Comparison of ENCODE assay signal across 13 cellular contexts in genomic region chr14:29814153-29815057, GRCh38.
DNase-seq lines count a peak whose midpoint lies in the region; ATAC-seq, FAIRE-seq and TF ChIP-seq lines count a peak whose summit lies in the region.
"Had no signal": no experiment of that assay in that cellular context is flagged by ENCODE, and none has a peak within 500 bp of the region (broad histone marks: within the 10 kb centered on the region; RNA-seq: fewer than 3 reads in every experiment).

No MANE protein-coding gene starts in this region.

- no peak for TF ChIP-seq RAD21 in HepG2 (CRISPR knock-in tag; IDR thresholded peaks at IDR 0.05)

- no TSS peak for BruUV-seq in HepG2 (replicated peaks; lab: Mats Ljungman, UMichigan)

- no peaks in the 10 kb centered on the region for H3K79me2 ChIP-seq in HepG2 (ENCODE audit: insufficient read depth, low read length)

- peaks cover 5 to 6% of the 10 kb centered on the region in 2 donors for H3K9me3 Mint-ChIP-seq in stimulated activated naive B cell treated with anti-CD40 and anti-IgM and Interleukin-4, amounts not matched to agents 10 μg/mL and 1 μg/mL and 100 μg/mL, for 72 hours

- TF ChIP-seq EP300 in HepG2 (IDR thresholded peaks at IDR 0.05; ENCODE audit: low read depth in 2 of 2, low read length in 2 of 2) (no peak), HepG2 (CRISPR knock-in tag; IDR thresholded peaks at IDR 0.05; ENCODE audit: borderline replicate concordance) (no peak)

- CTCF ChIA-PET in HepG2 (lab: Yijun Ruan, JAX; ENCODE audit: low intra/inter-chr PET ratio, low total read pairs) = no interaction called here

- FAIRE-seq in HepG2 (lab: Jason Lieb, UNC) = no peak
- FAIRE-seq: A204.1, GM12891 had no signal

- H3K4me3 ChIP-seq in right atrium auricular region (no peak overlapping the region), body of pancreas (no peak overlapping the region), HepG2 (replicated peaks in 1 of 3; ENCODE audit: insufficient read depth in 1 of 3, low read depth in 2 of 3, low read length in 3 of 3) (no peak overlapping the region), aorta (ENCODE audit: low read length in 2 of 2) (no peak overlapping the region)
- H3K4me3 ChIP-seq: coronary artery had no signal

- POLR2A ChIA-PET in HepG2 (lab: Yijun Ruan, JAX) = no interaction called here

- DNase-seq in Right ventricle myocardium inferior (ENCODE audit: missing footprints) (peak; percentile 88), right atrium auricular region (ENCODE audit: low spot score) (no peak), body of pancreas (peak; percentile 57 to 85 (median 74)), HepG2 (ENCODE audit: low spot score) (no peak), aorta (peak; percentile 48 to 76)
- DNase-seq in stimulated activated naive B cell treated with anti-CD40 and anti-IgM and Interleukin-4, amounts not matched to agents 10 μg/mL and 1 μg/mL and 100 μg/mL, for 72 hours = no peak
- DNase-seq: activated naive CD4-positive, alpha-beta T cell had no signal

- H3K36me3 Mint-ChIP-seq in stimulated activated naive B cell treated with anti-CD40 and anti-IgM and Interleukin-4, amounts not matched to agents 10 μg/mL and 1 μg/mL and 100 μg/mL, for 72 hours = no peaks in the 10 kb centered on the region

- 44 to 48% methylated on average over 7 of the region's 7 CpGs for WGBS in body of pancreas, 2 donors
- WGBS in HepG2 (ENCODE audit: low lambda C conversion rate) = 12% methylated on average over 7 of the region's 7 CpGs
- WGBS in aorta, 2 donors = 54 to 58% methylated on average over 7 of the region's 7 CpGs

- no peaks in the 10 kb centered on the region for H3K4me1 Mint-ChIP-seq in stimulated activated naive B cell treated with anti-CD40 and anti-IgM and Interleukin-4, amounts not matched to agents 10 μg/mL and 1 μg/mL and 100 μg/mL, for 72 hours

- no peak overlapping the region for H3K9ac ChIP-seq in HepG2 (ENCODE audit: insufficient read depth, low read depth, low read length)
- H3K9ac ChIP-seq: KMS-11 had no signal

- H3K27ac Mint-ChIP-seq in stimulated activated naive B cell treated with anti-CD40 and anti-IgM and Interleukin-4, amounts not matched to agents 10 μg/mL and 1 μg/mL and 100 μg/mL, for 72 hours = no peak overlapping the region

- H3K27me3 Mint-ChIP-seq in stimulated activated naive B cell treated with anti-CD40 and anti-IgM and Interleukin-4, amounts not matched to agents 10 μg/mL and 1 μg/mL and 100 μg/mL, for 72 hours = no peaks in the 10 kb centered on the region

- ATAC-seq in Right ventricle myocardium inferior (peak; percentile 69), body of pancreas (peak; percentile 73), HepG2 (no peak), aorta (ENCODE audit: low FRiP score) (no peak), GM18873 (IDR thresholded peaks at IDR 0.05; ENCODE audit: low FRiP score, unreplicated experiment) (no peak), HG03432 (IDR thresholded peaks at IDR 0.05; ENCODE audit: unreplicated experiment) (no peak)
- ATAC-seq in stimulated activated naive B cell treated with anti-CD40 and anti-IgM and Interleukin-4, amounts not matched to agents 10 μg/mL and 1 μg/mL and 100 μg/mL, for 72 hours (replicated peaks) = no peak

- H3K36me3 ChIP-seq in right atrium auricular region = no peaks in the 10 kb centered on the region
- H3K36me3 ChIP-seq in body of pancreas (replicated peaks in 1 of 2; ENCODE audit: insufficient read depth in 1 of 2, low read depth in 2 of 2) = no peaks in the 10 kb centered on the region
- no peaks in the 10 kb centered on the region for H3K36me3 ChIP-seq in HepG2 (replicated peaks in 1 of 2; ENCODE audit: control insufficient read depth in 1 of 2, insufficient read depth in 2 of 2, low read length in 2 of 2)
- no peaks in the 10 kb centered on the region for H3K36me3 ChIP-seq in aorta (ENCODE audit: control insufficient read depth in 1 of 2, insufficient read depth in 2 of 2, low read length in 1 of 2)

- no peaks in the 10 kb centered on the region for H3K9me3 ChIP-seq in right atrium auricular region
- H3K9me3 ChIP-seq in body of pancreas = no peaks in the 10 kb centered on the region
- peaks cover 96% of the 10 kb centered on the region for H3K9me3 ChIP-seq in HepG2 (ENCODE audit: low read length)
- H3K9me3 ChIP-seq in aorta (ENCODE audit: control insufficient read depth, low read length) = no peaks in the 10 kb centered on the region

- no peak overlapping the region for H3K27ac ChIP-seq in right atrium auricular region
- H3K27ac ChIP-seq in body of pancreas = no peak overlapping the region
- no peak overlapping the region for H3K27ac ChIP-seq in HepG2 (ENCODE audit: extremely low read length, insufficient read depth, low read length)
- H3K27ac ChIP-seq in aorta (ENCODE audit: low read depth in 1 of 2, low read length in 2 of 2) = no peak overlapping the region
- H3K27ac ChIP-seq: coronary artery, KMS-11 had no signal

- H3K4me1 ChIP-seq in right atrium auricular region = peaks cover 0 to 17% of the 10 kb centered on the region in 2 donors
- H3K4me1 ChIP-seq in body of pancreas = peaks cover 35% of the 10 kb centered on the region
- no peaks in the 10 kb centered on the region for H3K4me1 ChIP-seq in HepG2 (ENCODE audit: insufficient read depth, low read length)
- peaks cover 0 to 6% of the 10 kb centered on the region in 2 donors for H3K4me1 ChIP-seq in aorta (ENCODE audit: control insufficient read depth in 1 of 2, insufficient read depth in 2 of 2, low read length in 2 of 2)

- H3K4me2 ChIP-seq in HepG2 (ENCODE audit: low read depth, low read length) = no peak overlapping the region
- H3K4me2 ChIP-seq: KMS-11 had no signal

- H2AFZ ChIP-seq in HepG2 (ENCODE audit: low read length) = no peak overlapping the region

- H3K27me3 ChIP-seq in right atrium auricular region (no peaks in the 10 kb centered on the region), body of pancreas (no peaks in the 10 kb centered on the region), HepG2 (ENCODE audit: control insufficient read depth in 1 of 2, insufficient read depth in 2 of 2, low read length in 2 of 2) (no peaks in the 10 kb centered on the region), aorta (ENCODE audit: control insufficient read depth in 1 of 2, insufficient read depth in 2 of 2, low read length in 1 of 2) (no peaks in the 10 kb centered on the region)

- TF ChIP-seq POLR2A in body of pancreas (IDR thresholded peaks at IDR 0.05) = no peak
- no peak for TF ChIP-seq POLR2A in HepG2 (IDR thresholded peaks at IDR 0.05; ENCODE audit: insufficient read depth in 1 of 2, low read depth in 2 of 2, low read length in 2 of 2)

- no peak overlapping the region for H3K4me3 Mint-ChIP-seq in stimulated activated naive B cell treated with anti-CD40 and anti-IgM and Interleukin-4, amounts not matched to agents 10 μg/mL and 1 μg/mL and 100 μg/mL, for 72 hours

- in situ Hi-C loops in HepG2 (cut with HindIII; ENCODE audit: extremely low pct_ligation_motif_present, low pct_unique_long_range_greater_than_20kb) = no loop called here

- no peak for TF ChIP-seq CTCF in right atrium auricular region (IDR thresholded peaks at IDR 0.05)
- TF ChIP-seq CTCF in body of pancreas (IDR thresholded peaks at IDR 0.05) = no peak
- TF ChIP-seq CTCF in HepG2 (CRISPR knock-in tag; IDR thresholded peaks at IDR 0.05) = no peak

- H4K20me1 ChIP-seq in HepG2 (ENCODE audit: insufficient read depth, low read length) = no peaks in the 10 kb centered on the region

- intact Hi-C loops in Right ventricle myocardium inferior (cut with DNase I) = no loop called here
- intact Hi-C loops in body of pancreas (cut with DNase I) = no loop called here
- intact Hi-C loops in HepG2 (cut with micrococcal nuclease; ENCODE audit: unreplicated experiment) = no loop called here
- intact Hi-C loops in aorta (cut with DNase I) = no loop called here

TF ChIP-seq in HepG2, 621 proteins besides CTCF, POLR2A, EP300 and RAD21:
- TF ChIP-seq MAFG (CRISPR knock-in tag; IDR thresholded peaks at IDR 0.05) (no peak), MAFK (conservative IDR thresholded peaks at IDR 0.05 in 1 of 2, IDR thresholded peaks at IDR 0.05 in 1 of 2; ENCODE audit: low read length in 2 of 2) (peak; percentile 94 to 96), NFE2L2 (IDR thresholded peaks at IDR 0.05; ENCODE audit: low read length) (peak; percentile 80), BATF2 (CRISPR knock-in tag; IDR thresholded peaks at IDR 0.05) (no peak), SSRP1 (CRISPR knock-in tag; IDR thresholded peaks at IDR 0.05) (no peak), MAFF (IDR thresholded peaks at IDR 0.05; ENCODE audit: low read depth, low read length) (peak; percentile 93), ZSCAN21 (CRISPR knock-in tag; IDR thresholded peaks at IDR 0.05; ENCODE audit: borderline replicate concordance) (no peak), ZNF790 (CRISPR knock-in tag; IDR thresholded peaks at IDR 0.05; ENCODE audit: borderline replicate concordance) (no peak)
- TF ChIP-seq, protein P1, sequence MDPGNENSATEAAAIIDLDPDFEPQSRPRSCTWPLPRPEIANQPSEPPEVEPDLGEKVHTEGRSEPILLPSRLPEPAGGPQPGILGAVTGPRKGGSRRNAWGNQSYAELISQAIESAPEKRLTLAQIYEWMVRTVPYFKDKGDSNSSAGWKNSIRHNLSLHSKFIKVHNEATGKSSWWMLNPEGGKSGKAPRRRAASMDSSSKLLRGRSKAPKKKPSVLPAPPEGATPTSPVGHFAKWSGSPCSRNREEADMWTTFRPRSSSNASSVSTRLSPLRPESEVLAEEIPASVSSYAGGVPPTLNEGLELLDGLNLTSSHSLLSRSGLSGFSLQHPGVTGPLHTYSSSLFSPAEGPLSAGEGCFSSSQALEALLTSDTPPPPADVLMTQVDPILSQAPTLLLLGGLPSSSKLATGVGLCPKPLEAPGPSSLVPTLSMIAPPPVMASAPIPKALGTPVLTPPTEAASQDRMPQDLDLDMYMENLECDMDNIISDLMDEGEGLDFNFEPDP (CRISPR knock-in tag; conservative IDR thresholded peaks at IDR 0.05) = no peak

Comparison
In these comparisons a context has a peak if more than half of its experiments do, and no peak if none do; other contexts are left out.
1. DNase-seq: peak in Right ventricle myocardium inferior (single experiment), body of pancreas (4 of 4) and aorta (2 of 2); none in right atrium auricular region (single experiment), HepG2 (single experiment) and stimulated activated naive B cell treated with anti-CD40 and anti-IgM and Interleukin-4, amounts not matched to agents 10 μg/mL and 1 μg/mL and 100 μg/mL, for 72 hours (single experiment).
2. ATAC-seq: peak in Right ventricle myocardium inferior (single experiment) and body of pancreas (single experiment); none in HepG2 (single experiment), aorta (single experiment), GM18873 (single experiment), stimulated activated naive B cell treated with anti-CD40 and anti-IgM and Interleukin-4, amounts not matched to agents 10 μg/mL and 1 μg/mL and 100 μg/mL, for 72 hours (0 of 2) and HG03432 (single experiment).